17 cellular contexts compared by ENCODE assay signal in genomic region chr3:183224581-183224980, GRCh38. TPM values are rescaled to one million over a fixed set of nuclear protein-coding genes. Genes with fewer than 3 reads are reported as not detected.
DNase-seq lines count a peak whose midpoint lies in the region; ATAC-seq, FAIRE-seq and TF ChIP-seq lines count a peak whose summit lies in the region.
"Had no signal": no experiment of that assay in that cellular context is flagged by ENCODE, and none has a peak within 500 bp of the region (broad histone marks: within the 10 kb centered on the region; RNA-seq: fewer than 3 reads in every experiment).

No MANE protein-coding gene starts in this region.

- peak overlapping the region; percentile 10 for H3K4me3 Mint-ChIP-seq in stimulated activated memory B cell treated with anti-CD40 and anti-IgM and Interleukin-4, amounts not matched to agents 10 μg/mL and 1 μg/mL and 100 μg/mL, for 72 hours
- H3K4me3 Mint-ChIP-seq: brain, endodermal cell had no signal

- H3K4me1 ChIP-seq in BE2C (no peaks in the 10 kb centered on the region), vagina (no peaks in the 10 kb centered on the region)
- H3K4me1 ChIP-seq: thyroid gland had no signal

- ATAC-seq in stimulated activated memory B cell treated with anti-CD40 and anti-IgM and Interleukin-4, amounts not matched to agents 10 μg/mL and 1 μg/mL and 100 μg/mL, for 72 hours: peak; percentile 34
- no peak for ATAC-seq in HG03469 (IDR thresholded peaks at IDR 0.05; ENCODE audit: unreplicated experiment)
- ATAC-seq: PC-3 had no signal

- no peak overlapping the region for H3K27ac Mint-ChIP-seq in stimulated activated memory B cell treated with anti-CD40 and anti-IgM and Interleukin-4, amounts not matched to agents 10 μg/mL and 1 μg/mL and 100 μg/mL, for 72 hours
- H3K27ac Mint-ChIP-seq: brain, endodermal cell had no signal

- no peaks in the 10 kb centered on the region for H3K9me3 Mint-ChIP-seq in stimulated activated memory B cell treated with anti-CD40 and anti-IgM and Interleukin-4, amounts not matched to agents 10 μg/mL and 1 μg/mL and 100 μg/mL, for 72 hours
- H3K9me3 Mint-ChIP-seq: brain, endodermal cell had no signal

- DNase-seq in activated CD4-positive, CD25-positive, alpha-beta regulatory T cell treated with anti-CD3 and anti-CD28 coated beads, Interleukin-2, amount 50 U/mL, for 16 hours (ENCODE audit: low read depth, low spot score): peak; percentile 10
- DNase-seq in activated CD4-positive, CD25-positive, alpha-beta regulatory T cell treated with anti-CD3 and anti-CD28 coated beads, Interleukin-2, amount 50 U/mL, for 72 hours: no peak
- peak; percentile 61 for DNase-seq in activated CD8-positive, alpha-beta memory T cell treated with anti-CD3 and anti-CD28 coated beads, Interleukin-2, amount 50 U/mL, for 48 hours
- no peak for DNase-seq in bronchial epithelial cell (ENCODE audit: low read depth)
- DNase-seq in BE2C: no peak
- DNase-seq in vagina (ENCODE audit: extremely low spot score in 2 of 2): no peak
- DNase-seq: endodermal cell, NCI-H1417, NCI-H510A treated with DMSO at 0.1 percent for 48 hours, PC-3, SW 1271, thyroid gland had no signal

- H3K4me1 Mint-ChIP-seq in stimulated activated memory B cell treated with anti-CD40 and anti-IgM and Interleukin-4, amounts not matched to agents 10 μg/mL and 1 μg/mL and 100 μg/mL, for 72 hours: peaks cover 7% of the 10 kb centered on the region
- H3K4me1 Mint-ChIP-seq: endodermal cell had no signal

- TF ChIP-seq CTCF in bronchial epithelial cell (IDR thresholded peaks at IDR 0.05; ENCODE audit: insufficient read depth, low read length, severe bottlenecking) (no peak), BE2C (IDR thresholded peaks at IDR 0.05; ENCODE audit: low read depth, low read length) (no peak), vagina (IDR thresholded peaks at IDR 0.05) (no peak)

- H3K27me3 ChIP-seq in bronchial epithelial cell (ENCODE audit: control insufficient read depth, insufficient read depth, low read length) (no peaks in the 10 kb centered on the region), BE2C (no peaks in the 10 kb centered on the region), vagina (no peaks in the 10 kb centered on the region)
- H3K27me3 ChIP-seq: thyroid gland had no signal

- H3K9me3 ChIP-seq in BE2C (no peaks in the 10 kb centered on the region), vagina (no peaks in the 10 kb centered on the region)
- H3K9me3 ChIP-seq: thyroid gland had no signal

- FAIRE-seq in bronchial epithelial cell (lab: Jason Lieb, UNC): peak; percentile 32
- FAIRE-seq: keratinocyte had no signal

- no peaks in the 10 kb centered on the region for H3K36me3 Mint-ChIP-seq in stimulated activated memory B cell treated with anti-CD40 and anti-IgM and Interleukin-4, amounts not matched to agents 10 μg/mL and 1 μg/mL and 100 μg/mL, for 72 hours

- H3K36me3 ChIP-seq in bronchial epithelial cell (ENCODE audit: control insufficient read depth, insufficient read depth, low read length) (no peaks in the 10 kb centered on the region), BE2C (no peaks in the 10 kb centered on the region), vagina (no peaks in the 10 kb centered on the region)
- H3K36me3 ChIP-seq: thyroid gland had no signal

- H3K4me3 ChIP-seq in bronchial epithelial cell (ENCODE audit: low read depth, low read length): no peak overlapping the region
- H3K4me3 ChIP-seq in BE2C (ENCODE audit: low read depth, low read length): no peak overlapping the region
- no peak overlapping the region for H3K4me3 ChIP-seq in vagina
- H3K4me3 ChIP-seq: thyroid gland had no signal

- no peak overlapping the region for H3K27ac ChIP-seq in vagina
- H3K27ac ChIP-seq: 22Rv1, thyroid gland had no signal

- no peak for TF ChIP-seq POLR2A in vagina (IDR thresholded peaks at IDR 0.05)

- H3K27me3 Mint-ChIP-seq in stimulated activated memory B cell treated with anti-CD40 and anti-IgM and Interleukin-4, amounts not matched to agents 10 μg/mL and 1 μg/mL and 100 μg/mL, for 72 hours: peaks cover 40% of the 10 kb centered on the region

- intact Hi-C loops in vagina (cut with DNase I): no loop called here

RNA-seq across cellular contexts. Expression of gene B3GNT5, which starts 28.5 kb away (rescaled TPM):
- total RNA-seq in bronchial epithelial cell (31.6 and 49.8 TPM in 2 replicates), vagina (20.4 TPM)
- polyA plus RNA-seq in BE2C (2012; ENCODE audit: insufficient read depth, insufficient read length, low read depth): 1.2 TPM

Comparison
In these comparisons a context has a peak if more than half of its experiments do, and no peak if none do; other contexts are left out.
1. DNase-seq: peak in activated CD4-positive, CD25-positive, alpha-beta regulatory T cell treated with anti-CD3 and anti-CD28 coated beads, Interleukin-2, amount 50 U/mL, for 16 hours (single experiment) and activated CD8-positive, alpha-beta memory T cell treated with anti-CD3 and anti-CD28 coated beads, Interleukin-2, amount 50 U/mL, for 48 hours (single experiment); none in activated CD4-positive, CD25-positive, alpha-beta regulatory T cell treated with anti-CD3 and anti-CD28 coated beads, Interleukin-2, amount 50 U/mL, for 72 hours (single experiment), bronchial epithelial cell (single experiment), BE2C (single experiment) and vagina (0 of 2).